8 cellular contexts compared by ENCODE assay signal in genomic region chr11:75429902-75430691, GRCh38. TPM values are rescaled to one million over a fixed set of nuclear protein-coding genes. Genes with fewer than 3 reads are reported as not detected.
DNase-seq lines count a peak whose midpoint lies in the region; ATAC-seq and TF ChIP-seq lines count a peak whose summit lies in the region.

No MANE protein-coding gene starts in this region.

- DNase-seq in ELF-1 (ENCODE audit: low read depth, low spot score) (peak; percentile 71), T-helper 1 cell (peak; percentile 27 to 66 (median 45)), ascending aorta (ENCODE audit: low spot score in 2 of 2) (peak in 1 of 2 donors; percentile 83), hepatocyte (ENCODE audit: low spot score) (peak; percentile 84), cortex of kidney (lab: John Stamatoyannopoulos, UW) (no peak)

- TF ChIP-seq CTCF in ascending aorta (IDR thresholded peaks at IDR 0.05) (no peak), hepatocyte (IDR thresholded peaks at IDR 0.05; ENCODE audit: poor library complexity) (no peak)

- no peak for ATAC-seq in HG02973 (IDR thresholded peaks at IDR 0.05; ENCODE audit: unreplicated experiment)

- peak overlapping the region; percentile 31 for H2AFZ ChIP-seq in hepatocyte

- H3K9ac ChIP-seq in HUES48 (ENCODE audit: low read depth, low read length) (no peak overlapping the region), skeletal muscle tissue (ENCODE audit: low read depth in 1 of 3, low read length in 3 of 3) (peak overlapping the region in 2 of 3 donors; percentile 57 to 73)

- H3K9me3 ChIP-seq in HUES48 (ENCODE audit: control insufficient read depth, insufficient read depth, low read length) = peaks cover 10% of the 10 kb centered on the region
- no peaks in the 10 kb centered on the region for H3K9me3 ChIP-seq in ascending aorta
- H3K9me3 ChIP-seq in hepatocyte (ENCODE audit: low read depth) = peaks cover 5% of the 10 kb centered on the region
- H3K9me3 ChIP-seq in skeletal muscle tissue (ENCODE audit: control insufficient read depth in 3 of 3, low read length in 3 of 3) = peaks cover 0 to 2% (median 0%) of the 10 kb centered on the region in 3 donors

- H3K4me3 ChIP-seq in HUES48 (ENCODE audit: low read depth, low read length) (peak overlapping the region; percentile 51), ascending aorta (peak overlapping the region; percentile 43 to 61), hepatocyte (peak overlapping the region; percentile 7), skeletal muscle tissue (ENCODE audit: low read length in 3 of 3) (peak overlapping the region; percentile 43 to 61 (median 54))

- H3K36me3 ChIP-seq in HUES48 (ENCODE audit: control insufficient read depth, insufficient read depth, low read length) = no peaks in the 10 kb centered on the region
- no peaks in the 10 kb centered on the region for H3K36me3 ChIP-seq in ascending aorta
- H3K36me3 ChIP-seq in hepatocyte (replicated peaks; ENCODE audit: insufficient read depth, low read depth) = no peaks in the 10 kb centered on the region
- peaks cover 0 to 3% (median 0%) of the 10 kb centered on the region in 3 donors for H3K36me3 ChIP-seq in skeletal muscle tissue (ENCODE audit: control insufficient read depth in 3 of 3, insufficient read depth in 3 of 3, low read length in 3 of 3)

- no peaks in the 10 kb centered on the region for H3K79me2 ChIP-seq in hepatocyte

- no peaks in the 10 kb centered on the region for H4K20me1 ChIP-seq in hepatocyte (ENCODE audit: insufficient read depth, poor library complexity, severe bottlenecking)

- peaks cover 7% of the 10 kb centered on the region; the same call in 1 of the 2 replicates for H3K4me1 ChIP-seq in HUES48 (ENCODE audit: control insufficient read depth, insufficient read depth, low read length)
- peaks cover 2 to 9% of the 10 kb centered on the region in 2 donors for H3K4me1 ChIP-seq in ascending aorta
- no peaks in the 10 kb centered on the region for H3K4me1 ChIP-seq in hepatocyte (ENCODE audit: insufficient read depth)
- peaks cover 10 to 14% (median 12%) of the 10 kb centered on the region in 3 donors for H3K4me1 ChIP-seq in skeletal muscle tissue (ENCODE audit: control insufficient read depth in 3 of 3, insufficient read depth in 3 of 3, low read length in 3 of 3)

- peaks cover 76% of the 10 kb centered on the region for H3K27me3 ChIP-seq in HUES48 (ENCODE audit: control insufficient read depth, insufficient read depth, low read length)
- H3K27me3 ChIP-seq in ascending aorta = no peaks in the 10 kb centered on the region
- peaks cover 45% of the 10 kb centered on the region for H3K27me3 ChIP-seq in hepatocyte
- H3K27me3 ChIP-seq in skeletal muscle tissue (ENCODE audit: control insufficient read depth in 3 of 3, insufficient read depth in 3 of 3, low read length in 3 of 3) = peaks cover 34 to 62% (median 57%) of the 10 kb centered on the region in 3 donors

- H3K4me2 ChIP-seq in hepatocyte = peak overlapping the region; percentile 79

- intact Hi-C loops in ascending aorta (cut with DNase I) = loop anchor here (5.0 to 10.0 kb wide), 2 partner anchors 33 to 385 kb away; partner anchors contain the start of genes RPS3 and UVRAG

- 3% methylated on average over 86 of the region's 133 CpGs for WGBS in hepatocyte (ENCODE audit: low lambda C conversion rate, missing lambda C conversion rate)

- no peaks in the 10 kb centered on the region for H3K9me2 ChIP-seq in hepatocyte (replicated peaks; ENCODE audit: insufficient read depth)

- H3K27ac ChIP-seq in HUES48 (ENCODE audit: low read depth, low read length) = no peak overlapping the region
- peak overlapping the region in 1 of 2 donors; percentile 62 for H3K27ac ChIP-seq in ascending aorta
- H3K27ac ChIP-seq in hepatocyte = no peak overlapping the region
- H3K27ac ChIP-seq in skeletal muscle tissue (ENCODE audit: low read depth, low read length) = no peak overlapping the region

RNA-seq across cellular contexts. Expression of gene KLHL35, which starts 2.9 kb away (rescaled TPM):
- total RNA-seq in ascending aorta = not detected
- 0.63 and 0.88 TPM in 2 replicates for total RNA-seq in hepatocyte
- polyA plus RNA-seq in hepatocyte = 1.7 and 3.2 TPM in 2 replicates
- total RNA-seq in skeletal muscle tissue = 4.7 TPM

RNA-seq across cellular contexts. Expression of gene RPS3, which starts 30.8 kb away (rescaled TPM):
- total RNA-seq in ascending aorta (511 TPM), hepatocyte (1,201 and 1,418 TPM in 2 replicates), skeletal muscle tissue (2,115 TPM)
- polyA plus RNA-seq in hepatocyte = 1,042 and 1,094 TPM in 2 replicates
